In the genomic region with DNA sequence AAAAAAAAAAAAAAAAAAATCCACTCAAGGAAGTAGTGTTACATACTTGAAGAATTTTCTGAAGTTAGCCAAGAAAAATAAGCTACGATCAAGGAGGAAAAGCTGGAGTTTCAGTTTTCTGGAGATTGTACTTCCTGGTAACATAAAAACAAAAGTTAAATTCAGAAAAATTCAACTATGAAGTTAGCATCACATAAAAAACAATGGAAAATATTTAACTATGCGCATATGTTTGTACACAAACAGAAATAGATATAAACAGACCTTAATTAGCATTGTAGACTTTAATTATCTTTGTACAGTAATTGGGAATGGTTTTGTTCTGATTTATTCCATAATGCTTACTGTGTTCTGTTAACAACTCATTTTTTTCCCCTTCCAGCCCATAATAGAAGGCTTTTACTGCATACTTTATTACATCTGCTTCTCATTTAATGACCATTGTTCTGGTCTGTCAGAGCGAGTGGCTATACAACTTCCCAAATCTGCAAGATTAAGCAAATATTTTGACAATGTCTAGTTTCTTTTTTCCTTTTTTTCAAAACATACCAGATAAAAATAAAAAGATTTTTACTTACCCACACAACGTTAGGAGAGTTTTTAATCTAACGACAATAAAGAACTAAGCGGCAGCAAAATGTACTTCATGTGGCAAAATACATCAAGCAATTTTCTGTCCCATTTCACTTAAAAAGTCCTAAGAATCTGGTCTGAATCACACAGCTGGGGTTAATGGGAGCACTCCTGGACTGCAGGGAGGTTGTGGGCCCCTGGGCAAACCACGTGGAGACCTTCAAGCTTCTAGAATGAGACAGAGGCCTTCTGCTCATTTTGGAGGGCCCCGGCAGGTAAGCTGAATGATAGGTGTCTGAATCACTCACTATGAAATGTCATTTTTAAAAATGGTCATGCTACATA, we compare ENCODE assay signal across 12 cellular contexts.
DNase-seq lines count a peak whose midpoint lies in the region; ATAC-seq, FAIRE-seq and TF ChIP-seq lines count a peak whose summit lies in the region.
"Had no signal": no experiment of that assay in that cellular context is flagged by ENCODE, and none has a peak within 500 bp of the region (broad histone marks: within the 10 kb centered on the region; RNA-seq: fewer than 3 reads in every experiment).

No MANE protein-coding gene starts in this region.

- no peaks in the 10 kb centered on the region for H3K9me2 ChIP-seq in hepatocyte (replicated peaks; ENCODE audit: insufficient read depth)

- H3K27me3 ChIP-seq in hepatocyte (no peaks in the 10 kb centered on the region), sigmoid colon (no peaks in the 10 kb centered on the region)

- peak overlapping the region; percentile 20 for H3K27ac ChIP-seq in hepatocyte
- peak overlapping the region; percentile 20 to 71 (median 68) for H3K27ac ChIP-seq in sigmoid colon

- CTCF ChIA-PET in activated CD8-positive, alpha-beta memory T cell treated with anti-CD3 and anti-CD28 coated beads, Interleukin-2, amount 10 ng/mL, durations not matched to agents 7 days and 5 days (lab: Charles Lee), result no interaction called here

- H3K36me3 Mint-ChIP-seq in stimulated activated effector memory CD8-positive, alpha-beta T cell treated with anti-CD3 and anti-CD28 coated beads, Interleukin-12 subunit alpha, Interleukin-12 subunit beta, amount 100 ng/mL, for 72 hours, result no peaks in the 10 kb centered on the region
- no peaks in the 10 kb centered on the region for H3K36me3 Mint-ChIP-seq in activated CD8-positive, alpha-beta memory T cell treated with anti-CD3 and anti-CD28 coated beads, Interleukin-2, amount 10 ng/mL, durations not matched to agents 7 days and 5 days
- H3K36me3 Mint-ChIP-seq: CD8-positive, alpha-beta T cell; type B pancreatic cell had no signal

- TF ChIP-seq CTCF in cardiac fibroblast (IDR thresholded peaks at IDR 0.05; ENCODE audit: low read depth, low read length) (no peak), hepatocyte (IDR thresholded peaks at IDR 0.05; ENCODE audit: poor library complexity) (no peak), sigmoid colon (IDR thresholded peaks at IDR 0.05) (no peak)

- no peak for TF ChIP-seq POLR2A in sigmoid colon (IDR thresholded peaks at IDR 0.05)
- no peak for TF ChIP-seq POLR2A in GM12892 (IDR thresholded peaks at IDR 0.05; ENCODE audit: low read depth, low read length)

- peak overlapping the region; percentile 30 for H3K4me2 ChIP-seq in hepatocyte

- no peak overlapping the region for H3K27ac Mint-ChIP-seq in stimulated activated effector memory CD8-positive, alpha-beta T cell treated with anti-CD3 and anti-CD28 coated beads, Interleukin-12 subunit alpha, Interleukin-12 subunit beta, amount 100 ng/mL, for 72 hours
- no peak overlapping the region for H3K27ac Mint-ChIP-seq in activated CD8-positive, alpha-beta memory T cell treated with anti-CD3 and anti-CD28 coated beads, Interleukin-2, amount 10 ng/mL, durations not matched to agents 7 days and 5 days
- H3K27ac Mint-ChIP-seq: CD8-positive, alpha-beta T cell; T-helper 17 cell; type B pancreatic cell had no signal

- TF ChIP-seq EP300 in sigmoid colon (IDR thresholded peaks at IDR 0.05), result no peak

- H3K4me3 ChIP-seq in cardiac fibroblast (replicated peaks in 1 of 2; ENCODE audit: low read depth in 2 of 2, low read length in 2 of 2) (no peak overlapping the region), hepatocyte (no peak overlapping the region), sigmoid colon (peak overlapping the region in 1 of 4 donors; percentile 6)

- no peak overlapping the region for H3K4me3 Mint-ChIP-seq in stimulated activated effector memory CD8-positive, alpha-beta T cell treated with anti-CD3 and anti-CD28 coated beads, Interleukin-12 subunit alpha, Interleukin-12 subunit beta, amount 100 ng/mL, for 72 hours
- H3K4me3 Mint-ChIP-seq in activated CD8-positive, alpha-beta memory T cell treated with anti-CD3 and anti-CD28 coated beads, Interleukin-2, amount 10 ng/mL, durations not matched to agents 7 days and 5 days, result no peak overlapping the region
- H3K4me3 Mint-ChIP-seq: CD8-positive, alpha-beta T cell; T-helper 17 cell; type B pancreatic cell had no signal

- no peak for FAIRE-seq in GM12892 (lab: Jason Lieb, UNC)

- no peaks in the 10 kb centered on the region for H3K4me1 Mint-ChIP-seq in stimulated activated effector memory CD8-positive, alpha-beta T cell treated with anti-CD3 and anti-CD28 coated beads, Interleukin-12 subunit alpha, Interleukin-12 subunit beta, amount 100 ng/mL, for 72 hours
- H3K4me1 Mint-ChIP-seq in activated CD8-positive, alpha-beta memory T cell treated with anti-CD3 and anti-CD28 coated beads, Interleukin-2, amount 10 ng/mL, durations not matched to agents 7 days and 5 days, result no peaks in the 10 kb centered on the region
- H3K4me1 Mint-ChIP-seq: T-helper 17 cell had no signal

- no peak for ATAC-seq in stimulated activated effector memory CD8-positive, alpha-beta T cell treated with anti-CD3 and anti-CD28 coated beads, Interleukin-12 subunit alpha, Interleukin-12 subunit beta, amount 100 ng/mL, for 72 hours
- ATAC-seq in activated CD8-positive, alpha-beta memory T cell treated with anti-CD3 and anti-CD28 coated beads, Interleukin-2, amount 10 ng/mL, durations not matched to agents 7 days and 5 days, result no peak
- ATAC-seq: CD8-positive, alpha-beta T cell; T-helper 17 cell had no signal

- DNase-seq in EH (ENCODE audit: low read depth) (peak; percentile 83), cardiac fibroblast (ENCODE audit: low read depth in 2 of 2) (peak; percentile 87 to 88), hepatocyte (ENCODE audit: low spot score) (no peak), sigmoid colon (no peak), GM12892 (ENCODE audit: insufficient read length) (no peak), NCI-H2196 treated with DMSO at 0.1 percent for 48 hours (lab: John Stamatoyannopoulos, UW; ENCODE audit: unreplicated experiment) (no peak)
- DNase-seq in stimulated activated effector memory CD8-positive, alpha-beta T cell treated with anti-CD3 and anti-CD28 coated beads, Interleukin-12 subunit alpha, Interleukin-12 subunit beta, amount 100 ng/mL, for 72 hours (ENCODE audit: low spot score in 2 of 2), result no peak
- DNase-seq in activated CD8-positive, alpha-beta memory T cell treated with anti-CD3 and anti-CD28 coated beads, Interleukin-2, amount 10 ng/mL, durations not matched to agents 7 days and 5 days, result no peak
- DNase-seq: CD8-positive, alpha-beta T cell; nucleus accumbens; T-helper 17 cell had no signal

- peaks cover 42% of the 10 kb centered on the region for H3K27me3 Mint-ChIP-seq in activated CD8-positive, alpha-beta memory T cell treated with anti-CD3 and anti-CD28 coated beads, Interleukin-2, amount 10 ng/mL, durations not matched to agents 7 days and 5 days

- intact Hi-C loops in sigmoid colon (cut with DNase I), result loop anchor here (5.0 kb wide), 1 partner anchor 443 kb away; no protein-coding TSS in a partner anchor

- H3K9me3 Mint-ChIP-seq in stimulated activated effector memory CD8-positive, alpha-beta T cell treated with anti-CD3 and anti-CD28 coated beads, Interleukin-12 subunit alpha, Interleukin-12 subunit beta, amount 100 ng/mL, for 72 hours, result no peaks in the 10 kb centered on the region
- H3K9me3 Mint-ChIP-seq in activated CD8-positive, alpha-beta memory T cell treated with anti-CD3 and anti-CD28 coated beads, Interleukin-2, amount 10 ng/mL, durations not matched to agents 7 days and 5 days (ENCODE audit: low read depth), result no peaks in the 10 kb centered on the region
- H3K9me3 Mint-ChIP-seq: CD8-positive, alpha-beta T cell; type B pancreatic cell had no signal

- WGBS in hepatocyte (ENCODE audit: low lambda C conversion rate, missing lambda C conversion rate), result 48% methylated on average over 8 of the region's 8 CpGs
- WGBS in sigmoid colon, 2 donors, result 24 to 61% methylated on average over 8 of the region's 8 CpGs

- H4K20me1 ChIP-seq in hepatocyte (ENCODE audit: insufficient read depth, poor library complexity, severe bottlenecking), result no peaks in the 10 kb centered on the region

- no peaks in the 10 kb centered on the region for H3K79me2 ChIP-seq in hepatocyte

- H2AFZ ChIP-seq in hepatocyte, result no peak overlapping the region

- H3K9me3 ChIP-seq in hepatocyte (ENCODE audit: low read depth) (no peaks in the 10 kb centered on the region), sigmoid colon (no peaks in the 10 kb centered on the region)

- H3K36me3 ChIP-seq in hepatocyte (replicated peaks; ENCODE audit: insufficient read depth, low read depth) (no peaks in the 10 kb centered on the region), sigmoid colon (no peaks in the 10 kb centered on the region)

- H3K4me1 ChIP-seq in hepatocyte (ENCODE audit: insufficient read depth), result peaks cover 4% of the 10 kb centered on the region
- H3K4me1 ChIP-seq in sigmoid colon, result peaks cover 0 to 63% (median 52%) of the 10 kb centered on the region in 4 donors

Comparison
In these comparisons a context has a peak if more than half of its experiments do, and no peak if none do; other contexts are left out.
1. DNase-seq: peak in EH (single experiment) and cardiac fibroblast (2 of 2); none in hepatocyte (single experiment), sigmoid colon (single experiment), GM12892 (single experiment), stimulated activated effector memory CD8-positive, alpha-beta T cell treated with anti-CD3 and anti-CD28 coated beads, Interleukin-12 subunit alpha, Interleukin-12 subunit beta, amount 100 ng/mL, for 72 hours (0 of 2), NCI-H2196 treated with DMSO at 0.1 percent for 48 hours (single experiment) and activated CD8-positive, alpha-beta memory T cell treated with anti-CD3 and anti-CD28 coated beads, Interleukin-2, amount 10 ng/mL, durations not matched to agents 7 days and 5 days (single experiment).